19 cellular contexts compared by ENCODE assay signal in genomic region chr7:143979359-143979758, GRCh38. TPM values are rescaled to one million over a fixed set of nuclear protein-coding genes. Genes with fewer than 3 reads are reported as not detected.
DNase-seq lines count a peak whose midpoint lies in the region; ATAC-seq, FAIRE-seq and TF ChIP-seq lines count a peak whose summit lies in the region.
"Had no signal": no experiment of that assay in that cellular context is flagged by ENCODE, and none has a peak within 500 bp of the region (broad histone marks: within the 10 kb centered on the region; RNA-seq: fewer than 3 reads in every experiment).

No MANE protein-coding gene starts in this region.

- no peak for TF ChIP-seq CTCF in MCF 10A (IDR thresholded peaks at IDR 0.05; ENCODE audit: unreplicated experiment)
- no peak for TF ChIP-seq CTCF in breast epithelium (IDR thresholded peaks at IDR 0.05)
- TF ChIP-seq CTCF in fibroblast of villous mesenchyme (IDR thresholded peaks at IDR 0.05; ENCODE audit: insufficient read depth, low read depth, low read length): no peak
- no peak for TF ChIP-seq CTCF in uterus (IDR thresholded peaks at IDR 0.05)
- TF ChIP-seq CTCF in tibial nerve (IDR thresholded peaks at IDR 0.05): no peak

- H3K4me1 ChIP-seq in breast epithelium (no peaks in the 10 kb centered on the region), adipocyte (ENCODE audit: control insufficient read depth, insufficient read depth, low read length) (peaks cover 10% of the 10 kb centered on the region), uterus (no peaks in the 10 kb centered on the region), tibial nerve (no peaks in the 10 kb centered on the region)
- H3K4me1 ChIP-seq: gastrocnemius medialis, spleen, thyroid gland had no signal

- 60 to 81% methylated on average over 1 of the region's 1 CpG for WGBS in tibial nerve, 2 donors

- TF ChIP-seq POLR2A in breast epithelium (IDR thresholded peaks at IDR 0.05): no peak
- no peak for TF ChIP-seq POLR2A in uterus (IDR thresholded peaks at IDR 0.05)
- no peak for TF ChIP-seq POLR2A in tibial nerve (IDR thresholded peaks at IDR 0.05)

- H3K9me3 ChIP-seq in breast epithelium (no peaks in the 10 kb centered on the region), adipocyte (ENCODE audit: control insufficient read depth, low read length) (no peaks in the 10 kb centered on the region), uterus (no peaks in the 10 kb centered on the region), tibial nerve (no peaks in the 10 kb centered on the region)
- H3K9me3 ChIP-seq: gastrocnemius medialis, spleen, thyroid gland had no signal

- H3K27ac Mint-ChIP-seq in MCF 10A (ENCODE audit: low read depth, unreplicated experiment): peak overlapping the region; percentile 33
- no peak overlapping the region for H3K27ac Mint-ChIP-seq in activated naive CD4-positive, alpha-beta T cell treated with anti-CD3 and anti-CD28 coated beads, Interleukin-2, amount 50 U/mL, for 72 hours
- H3K27ac Mint-ChIP-seq: activated CD4-positive, alpha-beta memory T cell treated with anti-CD3 and anti-CD28 coated beads for 36 hours; nephron; T-helper 2 cell treated with Interferon-gamma antibody and Interleukin-4, amounts not matched to agents 5 μg/mL and 100 μg/mL, for 36 hours had no signal

- no peaks in the 10 kb centered on the region for H3K36me3 Mint-ChIP-seq in MCF 10A (ENCODE audit: insufficient read depth, unreplicated experiment)
- H3K36me3 Mint-ChIP-seq in activated naive CD4-positive, alpha-beta T cell treated with anti-CD3 and anti-CD28 coated beads, Interleukin-2, amount 50 U/mL, for 72 hours: no peaks in the 10 kb centered on the region
- H3K36me3 Mint-ChIP-seq: activated CD4-positive, alpha-beta memory T cell treated with anti-CD3 and anti-CD28 coated beads for 36 hours had no signal

- no peak overlapping the region for H3K27ac ChIP-seq in breast epithelium
- H3K27ac ChIP-seq in uterus: no peak overlapping the region
- H3K27ac ChIP-seq in tibial nerve: no peak overlapping the region
- H3K27ac ChIP-seq: 22Rv1, gastrocnemius medialis, spleen, thyroid gland had no signal

- POLR2A ChIA-PET in MCF 10A (lab: Yijun Ruan, JAX): no interaction called here

- no peak overlapping the region for H3K9ac ChIP-seq in adipocyte (ENCODE audit: low read length)

- DNase-seq in MCF 10A (ENCODE audit: unreplicated experiment) (peak; percentile 51), breast epithelium (ENCODE audit: low spot score in 2 of 2) (no peak), adipocyte (ENCODE audit: low read depth) (peak; percentile 76), fibroblast of villous mesenchyme (ENCODE audit: low read depth) (peak; percentile 56), urothelium cell line (ENCODE audit: low spot score) (peak; percentile 39), uterus (no peak), tibial nerve (ENCODE audit: low spot score in 2 of 2) (no peak)
- DNase-seq in activated naive CD4-positive, alpha-beta T cell treated with anti-CD3 and anti-CD28 coated beads, Interleukin-2, amount 50 U/mL, for 72 hours (ENCODE audit: low spot score in 2 of 2): no peak
- DNase-seq: activated CD4-positive, alpha-beta memory T cell treated with anti-CD3 and anti-CD28 coated beads for 36 hours; activated effector memory CD4-positive, alpha-beta T cell treated with anti-CD3 and anti-CD28 coated beads, Interleukin-2, amount 50 U/mL, for 16 hours; DND-41; gastrocnemius medialis; Karpas-422; NCI-H2081; spleen; thyroid gland had no signal

- H3K4me1 Mint-ChIP-seq in MCF 10A (ENCODE audit: insufficient read depth, unreplicated experiment): peaks cover 21% of the 10 kb centered on the region
- H3K4me1 Mint-ChIP-seq: nephron had no signal

- H3K4me3 ChIP-seq in breast epithelium (no peak overlapping the region), adipocyte (ENCODE audit: low read length) (no peak overlapping the region), fibroblast of villous mesenchyme (ENCODE audit: low read depth, low read length) (no peak overlapping the region), uterus (no peak overlapping the region), tibial nerve (no peak overlapping the region)
- H3K4me3 ChIP-seq: gastrocnemius medialis, spleen, thyroid gland had no signal

- intact Hi-C loops in MCF 10A (cut with micrococcal nuclease) (loop anchor here (5.0 to 10.0 kb wide), 2 partner anchors 45 to 77 kb away; partner anchors contain the start of gene TCAF1), breast epithelium (cut with DNase I; ENCODE audit: low total_unique reads) (no loop called here), uterus (cut with DNase I; ENCODE audit: low total_unique reads) (no loop called here)

- H3K9me3 Mint-ChIP-seq in MCF 10A (ENCODE audit: unreplicated experiment): no peaks in the 10 kb centered on the region
- H3K9me3 Mint-ChIP-seq in activated naive CD4-positive, alpha-beta T cell treated with anti-CD3 and anti-CD28 coated beads, Interleukin-2, amount 50 U/mL, for 72 hours: no peaks in the 10 kb centered on the region
- H3K9me3 Mint-ChIP-seq: activated CD4-positive, alpha-beta memory T cell treated with anti-CD3 and anti-CD28 coated beads for 36 hours; nephron; T-helper 2 cell treated with Interferon-gamma antibody and Interleukin-4, amounts not matched to agents 5 μg/mL and 100 μg/mL, for 36 hours had no signal

- H3K4me3 Mint-ChIP-seq in MCF 10A (ENCODE audit: unreplicated experiment): no peak overlapping the region
- H3K4me3 Mint-ChIP-seq: activated CD4-positive, alpha-beta memory T cell treated with anti-CD3 and anti-CD28 coated beads for 36 hours; nephron; T-helper 2 cell treated with Interferon-gamma antibody and Interleukin-4, amounts not matched to agents 5 μg/mL and 100 μg/mL, for 36 hours had no signal

- no peak for FAIRE-seq in urothelium cell line (lab: Jason Lieb, UNC)

- TF ChIP-seq EP300 in tibial nerve (IDR thresholded peaks at IDR 0.05): no peak

- CTCF ChIA-PET in MCF 10A (lab: Yijun Ruan, JAX): interaction anchor here (1.1 kb wide), 1 partner anchor 31 kb away, joined by 3 read pairs; no protein-coding TSS in a partner anchor

- H3K36me3 ChIP-seq in breast epithelium: no peaks in the 10 kb centered on the region
- H3K36me3 ChIP-seq in adipocyte (ENCODE audit: control insufficient read depth, insufficient read depth, low read length, severe bottlenecking): no peaks in the 10 kb centered on the region
- no peaks in the 10 kb centered on the region for H3K36me3 ChIP-seq in uterus
- no peaks in the 10 kb centered on the region for H3K36me3 ChIP-seq in tibial nerve
- H3K36me3 ChIP-seq: gastrocnemius medialis, spleen, thyroid gland had no signal

- H3K27me3 ChIP-seq in breast epithelium (no peaks in the 10 kb centered on the region), adipocyte (replicated peaks; ENCODE audit: control insufficient read depth, insufficient read depth, low read length) (no peaks in the 10 kb centered on the region), uterus (no peaks in the 10 kb centered on the region), tibial nerve (no peaks in the 10 kb centered on the region)
- H3K27me3 ChIP-seq: gastrocnemius medialis, spleen, thyroid gland had no signal

- BruUV-seq in MCF 10A (replicated peaks; lab: Mats Ljungman, UMichigan): no TSS peak

- H3K27me3 Mint-ChIP-seq in MCF 10A (ENCODE audit: insufficient read depth, unreplicated experiment): no peaks in the 10 kb centered on the region

- ATAC-seq in activated naive CD4-positive, alpha-beta T cell treated with anti-CD3 and anti-CD28 coated beads, Interleukin-2, amount 50 U/mL, for 72 hours: no peak
- ATAC-seq: gastrocnemius medialis had no signal

RNA-seq across cellular contexts. Expression of gene OR6B1, which starts 20.8 kb away (rescaled TPM):
- total RNA-seq in MCF 10A (2022) (not detected in 2 replicates), breast epithelium (not detected), fibroblast of villous mesenchyme (under 0.01 TPM in 1 of 2 replicates, not detected in the other), uterus (not detected), tibial nerve (not detected)
- not detected for total RNA-seq in activated naive CD4-positive, alpha-beta T cell treated with anti-CD3 and anti-CD28 coated beads, Interleukin-2, amount 50 U/mL, for 72 hours
- total RNA-seq: activated CD4-positive, alpha-beta memory T cell treated with anti-CD3 and anti-CD28 coated beads for 36 hours; gastrocnemius medialis; spleen; thyroid gland had no signal

RNA-seq across cellular contexts. Expression of gene OR2F1, which starts 24.7 kb away (rescaled TPM):
- total RNA-seq in MCF 10A (2022): not detected in 2 replicates
- total RNA-seq in breast epithelium: under 1 TPM in 1 of 3 donors, not detected in 2; 0.15 TPM
- not detected in 2 replicates for total RNA-seq in fibroblast of villous mesenchyme
- total RNA-seq in uterus: not detected
- not detected for total RNA-seq in activated naive CD4-positive, alpha-beta T cell treated with anti-CD3 and anti-CD28 coated beads, Interleukin-2, amount 50 U/mL, for 72 hours
- total RNA-seq in tibial nerve: not detected
- total RNA-seq: activated CD4-positive, alpha-beta memory T cell treated with anti-CD3 and anti-CD28 coated beads for 36 hours; gastrocnemius medialis; spleen; thyroid gland had no signal

RNA-seq across cellular contexts. Expression of gene OR2F2, which starts 44.3 kb away (rescaled TPM):
- total RNA-seq in MCF 10A (2022) (not detected in 2 replicates), breast epithelium (not detected), fibroblast of villous mesenchyme (not detected in 2 replicates), uterus (not detected), tibial nerve (not detected)
- total RNA-seq in activated naive CD4-positive, alpha-beta T cell treated with anti-CD3 and anti-CD28 coated beads, Interleukin-2, amount 50 U/mL, for 72 hours: not detected
- total RNA-seq: activated CD4-positive, alpha-beta memory T cell treated with anti-CD3 and anti-CD28 coated beads for 36 hours; gastrocnemius medialis; spleen; thyroid gland had no signal

Comparison
In these comparisons a context has a peak if more than half of its experiments do, and no peak if none do; other contexts are left out.
1. DNase-seq: peak in MCF 10A (single experiment), adipocyte (single experiment), fibroblast of villous mesenchyme (single experiment) and urothelium cell line (single experiment); none in breast epithelium (0 of 2), uterus (0 of 2), activated naive CD4-positive, alpha-beta T cell treated with anti-CD3 and anti-CD28 coated beads, Interleukin-2, amount 50 U/mL, for 72 hours (0 of 2) and tibial nerve (0 of 2).